In the genomic region with DNA sequence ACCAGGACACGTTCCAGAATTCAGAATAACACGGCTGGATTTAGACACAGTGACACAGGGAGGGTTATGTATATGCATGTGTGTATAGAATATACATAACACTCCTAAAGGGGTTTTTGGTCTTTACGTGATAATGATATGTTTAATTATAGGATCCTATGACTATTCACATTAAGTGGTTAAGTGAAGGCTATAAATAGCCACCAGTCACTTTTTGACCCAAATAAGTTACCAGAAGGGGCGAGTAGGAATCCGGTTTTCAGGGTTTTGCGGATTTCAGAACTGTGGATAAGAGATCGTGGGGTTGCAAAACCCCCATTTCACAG, we compare ENCODE assay signal across 1 cellular context.
TF ChIP-seq lines count a peak whose summit lies in the region.

No MANE protein-coding gene starts in this region.

TF ChIP-seq in GM12878, 131 proteins besides CTCF, POLR2A, EP300 and RAD21:
- TF ChIP-seq, protein P1, sequence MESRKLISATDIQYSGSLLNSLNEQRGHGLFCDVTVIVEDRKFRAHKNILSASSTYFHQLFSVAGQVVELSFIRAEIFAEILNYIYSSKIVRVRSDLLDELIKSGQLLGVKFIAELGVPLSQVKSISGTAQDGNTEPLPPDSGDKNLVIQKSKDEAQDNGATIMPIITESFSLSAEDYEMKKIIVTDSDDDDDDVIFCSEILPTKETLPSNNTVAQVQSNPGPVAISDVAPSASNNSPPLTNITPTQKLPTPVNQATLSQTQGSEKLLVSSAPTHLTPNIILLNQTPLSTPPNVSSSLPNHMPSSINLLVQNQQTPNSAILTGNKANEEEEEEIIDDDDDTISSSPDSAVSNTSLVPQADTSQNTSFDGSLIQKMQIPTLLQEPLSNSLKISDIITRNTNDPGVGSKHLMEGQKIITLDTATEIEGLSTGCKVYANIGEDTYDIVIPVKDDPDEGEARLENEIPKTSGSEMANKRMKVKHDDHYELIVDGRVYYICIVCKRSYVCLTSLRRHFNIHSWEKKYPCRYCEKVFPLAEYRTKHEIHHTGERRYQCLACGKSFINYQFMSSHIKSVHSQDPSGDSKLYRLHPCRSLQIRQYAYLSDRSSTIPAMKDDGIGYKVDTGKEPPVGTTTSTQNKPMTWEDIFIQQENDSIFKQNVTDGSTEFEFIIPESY (IDR thresholded peaks at IDR 0.05): no peak
- 0 out of 2 replicates have a peak, but pooled peaks have one; percentile 43 for TF ChIP-seq MTA3 (IDR thresholded peaks at IDR 0.05; ENCODE audit: borderline replicate concordance, low read length)
- TF ChIP-seq, protein P2, sequence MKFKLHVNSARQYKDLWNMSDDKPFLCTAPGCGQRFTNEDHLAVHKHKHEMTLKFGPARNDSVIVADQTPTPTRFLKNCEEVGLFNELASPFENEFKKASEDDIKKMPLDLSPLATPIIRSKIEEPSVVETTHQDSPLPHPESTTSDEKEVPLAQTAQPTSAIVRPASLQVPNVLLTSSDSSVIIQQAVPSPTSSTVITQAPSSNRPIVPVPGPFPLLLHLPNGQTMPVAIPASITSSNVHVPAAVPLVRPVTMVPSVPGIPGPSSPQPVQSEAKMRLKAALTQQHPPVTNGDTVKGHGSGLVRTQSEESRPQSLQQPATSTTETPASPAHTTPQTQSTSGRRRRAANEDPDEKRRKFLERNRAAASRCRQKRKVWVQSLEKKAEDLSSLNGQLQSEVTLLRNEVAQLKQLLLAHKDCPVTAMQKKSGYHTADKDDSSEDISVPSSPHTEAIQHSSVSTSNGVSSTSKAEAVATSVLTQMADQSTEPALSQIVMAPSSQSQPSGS (IDR thresholded peaks at IDR 0.05; ENCODE audit: low read length): 0 out of 2 replicates have a peak, but pooled peaks have one; percentile 21
